In genomic region chr5:171308453-171309275, GRCh38 we compare ENCODE assay signal across 13 cellular contexts. TPM values are rescaled to one million over a fixed set of nuclear protein-coding genes. Genes with fewer than 3 reads are reported as not detected.
DNase-seq lines count a peak whose midpoint lies in the region; ATAC-seq, FAIRE-seq and TF ChIP-seq lines count a peak whose summit lies in the region.
"Had no signal": no experiment of that assay in that cellular context is flagged by ENCODE, and none has a peak within 500 bp of the region (broad histone marks: within the 10 kb centered on the region; RNA-seq: fewer than 3 reads in every experiment).

TSS of gene TLX3 (plus strand) at chr5:171309248. CDS start at chr5:171309366, 118 bp downstream.

- no peak within 1 kb of the TSS for H3K27ac ChIP-seq in naive thymus-derived CD4-positive, alpha-beta T cell (ENCODE audit: low read depth, low read length)
- H3K27ac ChIP-seq: skin epidermis had no signal

- ATAC-seq in natural killer cell (no peak), HG02981 (IDR thresholded peaks at IDR 0.05; ENCODE audit: unreplicated experiment) (no peak), HG03457 (IDR thresholded peaks at IDR 0.05; ENCODE audit: unreplicated experiment) (no peak)
- no peak for ATAC-seq in naive thymus-derived CD4-positive, alpha-beta T cell

- H3K36me3 Mint-ChIP-seq in natural killer cell: no peaks in the 10 kb centered on the region
- peaks cover 0 to 6% (median 5%) of the 10 kb centered on the region in 5 donors for H3K36me3 Mint-ChIP-seq in naive thymus-derived CD4-positive, alpha-beta T cell

- no peak for FAIRE-seq in bronchial epithelial cell (lab: Jason Lieb, UNC)
- FAIRE-seq: keratinocyte had no signal

- no peak within 1 kb of the TSS for H3K27ac Mint-ChIP-seq in natural killer cell
- H3K27ac Mint-ChIP-seq in naive thymus-derived CD4-positive, alpha-beta T cell: peak within 1 kb of the TSS in 1 of 9 donors; percentile 76

- peak within 1 kb of the TSS; percentile 5 for H3K4me3 ChIP-seq in bronchial epithelial cell (ENCODE audit: low read depth, low read length)
- H3K4me3 ChIP-seq in naive thymus-derived CD4-positive, alpha-beta T cell (ENCODE audit: low read length): no peak within 1 kb of the TSS

- no peaks in the 10 kb centered on the region for H3K36me3 ChIP-seq in bronchial epithelial cell (ENCODE audit: control insufficient read depth, insufficient read depth, low read length)
- H3K36me3 ChIP-seq in naive thymus-derived CD4-positive, alpha-beta T cell (ENCODE audit: control insufficient read depth in 2 of 3, insufficient read depth in 3 of 3, low read length in 3 of 3): no peaks in the 10 kb centered on the region

- DNase-seq in Daoy (ENCODE audit: low read depth) (peak; percentile 96), NCI-H1048 (lab: John Stamatoyannopoulos, UW) (peak; percentile 96), bronchial epithelial cell (ENCODE audit: low read depth) (peak; percentile 48), natural killer cell (no peak), NCI-H1105 (lab: John Stamatoyannopoulos, UW) (no peak)
- no peak for DNase-seq in naive thymus-derived CD4-positive, alpha-beta T cell
- DNase-seq: activated CD4-positive, CD25-positive, alpha-beta regulatory T cell; NCI-H2081 treated with DMSO at 0.1 percent for 48 hours had no signal

- H3K9me3 ChIP-seq in naive thymus-derived CD4-positive, alpha-beta T cell (ENCODE audit: control insufficient read depth in 2 of 3, low read length in 3 of 3): no peaks in the 10 kb centered on the region

- H3K9me3 Mint-ChIP-seq in natural killer cell: no peaks in the 10 kb centered on the region
- peaks cover 0 to 5% (median 0%) of the 10 kb centered on the region in 11 donors for H3K9me3 Mint-ChIP-seq in naive thymus-derived CD4-positive, alpha-beta T cell

- peaks cover 53 to 61% of the 10 kb centered on the region in 2 donors for H3K27me3 Mint-ChIP-seq in natural killer cell (ENCODE audit: low read depth in 2 of 2)
- peaks cover 56 to 79% (median 67%) of the 10 kb centered on the region in 5 donors for H3K27me3 Mint-ChIP-seq in naive thymus-derived CD4-positive, alpha-beta T cell

- H3K4me1 Mint-ChIP-seq in natural killer cell: peaks cover 32 to 66% of the 10 kb centered on the region in 2 donors
- H3K4me1 Mint-ChIP-seq in naive thymus-derived CD4-positive, alpha-beta T cell: peaks cover 11 to 37% (median 20%) of the 10 kb centered on the region in 7 donors

- H3K4me3 Mint-ChIP-seq in natural killer cell: peak within 1 kb of the TSS; percentile 70
- peak within 1 kb of the TSS in 2 of 10 donors; percentile 30 to 61 for H3K4me3 Mint-ChIP-seq in naive thymus-derived CD4-positive, alpha-beta T cell

- CTCF ChIA-PET in naive thymus-derived CD4-positive, alpha-beta T cell (lab: Charles Lee): no interaction called here

- POLR2A ChIA-PET in naive thymus-derived CD4-positive, alpha-beta T cell (lab: Charles Lee): no interaction called here

- intact Hi-C loops in natural killer cell (cut with micrococcal nuclease): no loop called here
- intact Hi-C loops in naive thymus-derived CD4-positive, alpha-beta T cell (cut with micrococcal nuclease): no loop called here

- no peaks in the 10 kb centered on the region for H3K4me1 ChIP-seq in naive thymus-derived CD4-positive, alpha-beta T cell (ENCODE audit: control insufficient read depth in 2 of 2, insufficient read depth in 2 of 2, low read length in 2 of 2)

- TF ChIP-seq CTCF in bronchial epithelial cell (IDR thresholded peaks at IDR 0.05; ENCODE audit: insufficient read depth, low read length, severe bottlenecking): no peak
- no peak for TF ChIP-seq CTCF in natural killer cell (IDR thresholded peaks at IDR 0.05)

- H3K27me3 ChIP-seq in bronchial epithelial cell (ENCODE audit: control insufficient read depth, insufficient read depth, low read length): peaks cover 72% of the 10 kb centered on the region
- peaks cover 0 to 6% of the 10 kb centered on the region in 2 donors for H3K27me3 ChIP-seq in naive thymus-derived CD4-positive, alpha-beta T cell (ENCODE audit: control insufficient read depth in 2 of 2, insufficient read depth in 2 of 2, low read length in 2 of 2)

RNA-seq across cellular contexts. Expression of gene TLX3, which starts in this region (rescaled TPM):
- 20.1 and 21.9 TPM in 2 replicates for total RNA-seq in Daoy (2014; rRNA removed; shearing (Covaris generic))
- not detected in 2 replicates for total RNA-seq in bronchial epithelial cell
- total RNA-seq in natural killer cell: not detected
- not detected for total RNA-seq in naive thymus-derived CD4-positive, alpha-beta T cell
- not detected for polyA plus RNA-seq in naive thymus-derived CD4-positive, alpha-beta T cell
- total RNA-seq: temporal lobe had no signal
- polyA plus RNA-seq: keratinocyte had no signal

Comparison
In these comparisons a context has a peak if more than half of its experiments do, and no peak if none do; other contexts are left out.
1. RNA of gene TLX3 (total RNA-seq): 20.1 to 21.9 TPM in Daoy; not detected in bronchial epithelial cell, not detected in natural killer cell and not detected in naive thymus-derived CD4-positive, alpha-beta T cell; every median in the first group is over 10 times any median in the second.
2. Peak in DNase-seq and H3K4me3 ChIP-seq in bronchial epithelial cell; RNA of the gene not detected or under 1 TPM.
3. DNase-seq: peak in Daoy (single experiment) and NCI-H1048 (single experiment); none in natural killer cell (single experiment), NCI-H1105 (single experiment) and naive thymus-derived CD4-positive, alpha-beta T cell (0 of 9).